In genomic region chr19:44869728-44870470, GRCh38 we compare ENCODE assay signal across 12 cellular contexts. TPM values are rescaled to one million over a fixed set of nuclear protein-coding genes. Genes with fewer than 3 reads are reported as not detected.
A peak's percentile ranks its signal among the peaks of the same experiment; 100 is the strongest.
DNase-seq lines count a peak whose midpoint lies in the region; ATAC-seq and TF ChIP-seq lines count a peak whose summit lies in the region.
"Had no signal": no experiment of that assay in that cellular context is flagged by ENCODE, and none has a peak within 500 bp of the region (broad histone marks: within the 10 kb centered on the region; RNA-seq: fewer than 3 reads in every experiment).

No MANE protein-coding gene starts in this region.

- TF ChIP-seq CTCF in RWPE1 (conservative IDR thresholded peaks at IDR 0.05; ENCODE audit: low read depth) (no peak), fibroblast of pulmonary artery (IDR thresholded peaks at IDR 0.05; ENCODE audit: low read length, missing control alignments) (no peak), osteoblast (IDR thresholded peaks at IDR 0.05; ENCODE audit: extremely low read depth, low read depth, low read length) (no peak)

- H3K4me1 Mint-ChIP-seq in T-helper 2 cell treated with Interferon-gamma antibody and Interleukin-4, amounts not matched to agents 5 μg/mL and 100 μg/mL, for 36 hours (ENCODE audit: low read depth): peaks cover 3% of the 10 kb centered on the region
- H3K4me1 Mint-ChIP-seq: B cell; stimulated activated naive CD8-positive, alpha-beta T cell treated with anti-CD3 and anti-CD28 coated beads, Interleukin-15, amount 100 ng/mL, for 72 hours had no signal

- H3K27ac Mint-ChIP-seq in T-helper 2 cell treated with Interferon-gamma antibody and Interleukin-4, amounts not matched to agents 5 μg/mL and 100 μg/mL, for 36 hours: no peak overlapping the region
- H3K27ac Mint-ChIP-seq: B cell had no signal

- peaks cover 16% of the 10 kb centered on the region for H3K79me2 ChIP-seq in osteoblast (ENCODE audit: insufficient read depth, low read length)

- H3K36me3 ChIP-seq in osteoblast (ENCODE audit: insufficient read depth, low read length): peaks cover 47% of the 10 kb centered on the region
- H3K36me3 ChIP-seq in HAP-1 (replicated peaks): peaks cover 64% of the 10 kb centered on the region

- peaks cover 21% of the 10 kb centered on the region for H4K20me1 ChIP-seq in osteoblast (ENCODE audit: insufficient read depth, low read length)

- CTCF ChIA-PET in RWPE1 (lab: Yijun Ruan, JAX): interaction anchor here (0.5 to 1.0 kb wide), 3 partner anchors 14 to 847 kb away, joined by 3 to 4 read pairs (median 3); no protein-coding TSS in a partner anchor

- H2AFZ ChIP-seq in osteoblast (ENCODE audit: low read length): no peak overlapping the region

- H3K9me3 Mint-ChIP-seq in T-helper 2 cell treated with Interferon-gamma antibody and Interleukin-4, amounts not matched to agents 5 μg/mL and 100 μg/mL, for 36 hours: no peaks in the 10 kb centered on the region
- H3K9me3 Mint-ChIP-seq: stimulated activated naive CD8-positive, alpha-beta T cell treated with anti-CD3 and anti-CD28 coated beads, Interleukin-15, amount 100 ng/mL, for 72 hours had no signal

- H3K36me3 Mint-ChIP-seq in T-helper 2 cell treated with Interferon-gamma antibody and Interleukin-4, amounts not matched to agents 5 μg/mL and 100 μg/mL, for 36 hours (ENCODE audit: low read depth): no peaks in the 10 kb centered on the region

- H3K27me3 Mint-ChIP-seq in T-helper 2 cell treated with Interferon-gamma antibody and Interleukin-4, amounts not matched to agents 5 μg/mL and 100 μg/mL, for 36 hours (ENCODE audit: low read depth): no peaks in the 10 kb centered on the region
- H3K27me3 Mint-ChIP-seq: stimulated activated naive CD8-positive, alpha-beta T cell treated with anti-CD3 and anti-CD28 coated beads, Interleukin-15, amount 100 ng/mL, for 72 hours had no signal

- no peak for ATAC-seq in HG02798 (IDR thresholded peaks at IDR 0.05; ENCODE audit: poor library complexity, unreplicated experiment)
- ATAC-seq: stimulated activated naive CD8-positive, alpha-beta T cell treated with anti-CD3 and anti-CD28 coated beads, Interleukin-15, amount 100 ng/mL, for 72 hours had no signal

- DNase-seq in CD1c-positive myeloid dendritic cell (ENCODE audit: extremely low spot score) (peak; percentile 83), RWPE1 (ENCODE audit: low spot score) (no peak), fibroblast of pulmonary artery (ENCODE audit: low read depth) (peak; percentile 79), osteoblast (ENCODE audit: insufficient read length, low spot score, missing footprints) (peak; percentile 96), HAP-1 (ENCODE audit: low spot score in 2 of 2) (no peak), SIG-M5 (lab: John Stamatoyannopoulos, UW) (no peak)
- DNase-seq in T-helper 2 cell treated with Interferon-gamma antibody and Interleukin-4, amounts not matched to agents 5 μg/mL and 100 μg/mL, for 36 hours (ENCODE audit: low spot score): no peak
- DNase-seq: activated T-cell treated with anti-CD3 and anti-CD28 coated beads for 4 hours; NCI-H1436 treated with DMSO at 0.1 percent for 48 hours; stimulated activated naive CD8-positive, alpha-beta T cell treated with anti-CD3 and anti-CD28 coated beads, Interleukin-15, amount 100 ng/mL, for 72 hours had no signal

- in situ Hi-C loops in HAP-1 (cut with MboI; ENCODE audit: low sequenced_read_pairs): no loop called here

- no peak overlapping the region for H3K4me3 Mint-ChIP-seq in T-helper 2 cell treated with Interferon-gamma antibody and Interleukin-4, amounts not matched to agents 5 μg/mL and 100 μg/mL, for 36 hours
- H3K4me3 Mint-ChIP-seq: B cell; stimulated activated naive CD8-positive, alpha-beta T cell treated with anti-CD3 and anti-CD28 coated beads, Interleukin-15, amount 100 ng/mL, for 72 hours had no signal

- H3K4me2 ChIP-seq in osteoblast (ENCODE audit: insufficient read depth, low read length): peak overlapping the region; percentile 58

- no peaks in the 10 kb centered on the region for H3K9me3 ChIP-seq in osteoblast (ENCODE audit: low read depth, low read length)
- no peaks in the 10 kb centered on the region for H3K9me3 ChIP-seq in HAP-1

- H3K4me3 ChIP-seq in fibroblast of pulmonary artery (replicated peaks; ENCODE audit: low read depth, low read length) (no peak overlapping the region), osteoblast (ENCODE audit: insufficient read depth, low read length) (peak overlapping the region; percentile 16), HAP-1 (no peak overlapping the region)

- no peaks in the 10 kb centered on the region for H3K27me3 ChIP-seq in osteoblast (ENCODE audit: insufficient read depth, low read length)
- H3K27me3 ChIP-seq in HAP-1 (ENCODE audit: low read depth): no peaks in the 10 kb centered on the region

- H3K4me1 ChIP-seq in osteoblast (ENCODE audit: insufficient read depth, low read length) (peaks cover 11% of the 10 kb centered on the region), HAP-1 (no peaks in the 10 kb centered on the region)

- POLR2A ChIA-PET in RWPE1 (lab: Yijun Ruan, JAX; ENCODE audit: low non-redundant PET): no interaction called here

- H3K27ac ChIP-seq in RWPE1 (peak overlapping the region; percentile 43; the same call in 1 of the 2 replicates), osteoblast (ENCODE audit: low read depth, low read length) (peak overlapping the region; percentile 58)

RNA-seq across cellular contexts. Expression of gene TOMM40, which starts 21.2 kb away (rescaled TPM):
- 28.3 and 31.8 TPM in 2 replicates for total RNA-seq in osteoblast

RNA-seq across cellular contexts. Expression of gene NECTIN2, which starts 23.8 kb away (rescaled TPM):
- 38.9 and 46.0 TPM in 2 replicates for total RNA-seq in osteoblast

RNA-seq across cellular contexts. Expression of gene APOE, which starts 35.7 kb away (rescaled TPM):
- total RNA-seq in osteoblast: 44.5 and 46.6 TPM in 2 replicates

RNA-seq across cellular contexts. Expression of gene APOC1, which starts 44.5 kb away (rescaled TPM):
- total RNA-seq in osteoblast: 1.2 and 1.4 TPM in 2 replicates
- total RNA-seq: B cell had no signal

Comparison
In these comparisons a context has a peak if more than half of its experiments do, and no peak if none do; other contexts are left out.
1. DNase-seq: peak in CD1c-positive myeloid dendritic cell (single experiment), fibroblast of pulmonary artery (single experiment) and osteoblast (single experiment); none in RWPE1 (single experiment), T-helper 2 cell treated with Interferon-gamma antibody and Interleukin-4, amounts not matched to agents 5 μg/mL and 100 μg/mL, for 36 hours (single experiment), HAP-1 (0 of 2) and SIG-M5 (single experiment).